ENCODE assay signal across 18 cellular contexts in genomic region chr19:33508941-33509614, GRCh38. TPM values are rescaled to one million over a fixed set of nuclear protein-coding genes. Genes with fewer than 3 reads are reported as not detected.
DNase-seq lines count a peak whose midpoint lies in the region; ATAC-seq and TF ChIP-seq lines count a peak whose summit lies in the region.
"Had no signal": no experiment of that assay in that cellular context is flagged by ENCODE, and none has a peak within 500 bp of the region (broad histone marks: within the 10 kb centered on the region; RNA-seq: fewer than 3 reads in every experiment).

No MANE protein-coding gene starts in this region.

- in situ Hi-C loops in Caki2 (cut with HindIII; ENCODE audit: low pct_unique_long_range_greater_than_20kb, low sequenced_read_pairs): no loop called here
- in situ Hi-C loops in transverse colon (cut with MboI; ENCODE audit: low pct_ligation_motif_present in 1 of 4, low pct_unique_long_range_greater_than_20kb in 1 of 4, low sequenced_read_pairs in 3 of 4): no loop called here

- no peak for TF ChIP-seq EP300 in transverse colon (IDR thresholded peaks at IDR 0.05; ENCODE audit: low read depth)

- H2AFZ ChIP-seq in trophoblast cell (ENCODE audit: insufficient read depth, low read length, poor library complexity): no peak overlapping the region

- no peak overlapping the region for H3K9ac ChIP-seq in trophoblast cell (ENCODE audit: low read length)

- no peak overlapping the region for H2BK120ac ChIP-seq in trophoblast cell (ENCODE audit: insufficient read depth, low read length, poor library complexity)

- H3K79me1 ChIP-seq in trophoblast cell (ENCODE audit: low read length): no peaks in the 10 kb centered on the region

- no peak for TF ChIP-seq POLR2A in transverse colon (IDR thresholded peaks at IDR 0.05)

- H3K27me3 ChIP-seq in trophoblast cell (ENCODE audit: insufficient read depth, low read length): no peaks in the 10 kb centered on the region
- no peaks in the 10 kb centered on the region for H3K27me3 ChIP-seq in transverse colon
- H3K27me3 ChIP-seq: BE2C, suprapubic skin, vagina had no signal

- no peak for TF ChIP-seq CTCF in transverse colon (IDR thresholded peaks at IDR 0.05)

- H3K27ac ChIP-seq in trophoblast cell (ENCODE audit: low read depth, low read length) (no peak overlapping the region), transverse colon (no peak overlapping the region)
- H3K27ac ChIP-seq: suprapubic skin, vagina had no signal

- H3K79me2 ChIP-seq in trophoblast cell (ENCODE audit: control insufficient read depth, insufficient read depth, low read length, poor library complexity): no peaks in the 10 kb centered on the region

- H3K23ac ChIP-seq in trophoblast cell (ENCODE audit: low read length): no peak overlapping the region

- H3K4me2 ChIP-seq in trophoblast cell (ENCODE audit: low read length): no peak overlapping the region

- no peak overlapping the region for H3K4ac ChIP-seq in trophoblast cell (ENCODE audit: low read depth, low read length)

- H2AK5ac ChIP-seq in trophoblast cell (ENCODE audit: low read length): no peak overlapping the region

- H4K91ac ChIP-seq in trophoblast cell (ENCODE audit: low read depth, low read length): no peak overlapping the region

- peak; percentile 27 for ATAC-seq in esophagus mucosa
- ATAC-seq in GM21447 (IDR thresholded peaks at IDR 0.05; ENCODE audit: unreplicated experiment): no peak
- ATAC-seq: activated naive CD4-positive, alpha-beta T cell treated with anti-CD3 and anti-CD28 coated beads, Interleukin-2, amount 50 U/mL, for 72 hours; PC-3 had no signal

- no peak overlapping the region for H4K12ac ChIP-seq in trophoblast cell (ENCODE audit: low read depth, low read length)

- H2BK5ac ChIP-seq in trophoblast cell (ENCODE audit: low read depth, low read length, poor library complexity): no peak overlapping the region

- no peak overlapping the region for H2BK12ac ChIP-seq in trophoblast cell (ENCODE audit: low read length)

- no peak overlapping the region for H3K14ac ChIP-seq in trophoblast cell (ENCODE audit: low read length)

- H3K4me3 ChIP-seq in trophoblast cell (ENCODE audit: low read depth, low read length) (no peak overlapping the region), transverse colon (no peak overlapping the region)
- H3K4me3 ChIP-seq: suprapubic skin, vagina had no signal

- peaks cover 15 to 18% of the 10 kb centered on the region in 2 experiments for H3K4me1 ChIP-seq in trophoblast cell (ENCODE audit: control insufficient read depth in 1 of 2, insufficient read depth in 2 of 2, low read length in 2 of 2)
- no peaks in the 10 kb centered on the region for H3K4me1 ChIP-seq in transverse colon
- H3K4me1 ChIP-seq: vagina had no signal

- H3K36me3 ChIP-seq in trophoblast cell (ENCODE audit: control insufficient read depth in 1 of 2, insufficient read depth in 2 of 2, low read length in 2 of 2) (peaks cover 0 to 2% of the 10 kb centered on the region in 2 experiments), transverse colon (no peaks in the 10 kb centered on the region)

- no CpG with 5 or more reads among the region's 12 CpGs for WGBS in trophoblast cell (ENCODE audit: extremely low coverage, insufficient coverage, insufficient read length)
- 57% methylated on average over 12 of the region's 12 CpGs; no CpG with 5 or more reads in 1 of the 2 donors for WGBS in transverse colon (ENCODE audit: low coverage in 1 of 2), 2 donors

- no peak overlapping the region for H4K8ac ChIP-seq in trophoblast cell (ENCODE audit: low read depth, low read length)

- no peak overlapping the region for H3K18ac ChIP-seq in trophoblast cell (ENCODE audit: low read length)

- intact Hi-C loops in transverse colon (cut with DNase I; ENCODE audit: low total_unique reads): no loop called here

- H3K9me3 ChIP-seq in trophoblast cell (ENCODE audit: insufficient read depth, low read depth, low read length) (peaks cover 4% of the 10 kb centered on the region), transverse colon (no peaks in the 10 kb centered on the region)
- H3K9me3 ChIP-seq: BE2C, suprapubic skin, vagina had no signal

- DNase-seq in Caki2 (ENCODE audit: low read depth) (peak; percentile 66), LHCN-M2 (ENCODE audit: low read depth) (peak; percentile 29), trophoblast cell (peak; percentile 40 to 59), transverse colon (no peak)
- DNase-seq in stimulated activated CD4-positive, alpha-beta T cell treated with anti-CD3 and anti-CD28 coated beads, Interleukin-12 subunit alpha, Interleukin-12 subunit beta, amount 100 ng/mL, for 4 hours: no peak
- DNase-seq: activated CD4-positive, alpha-beta T cell treated with anti-CD3 and anti-CD28 coated beads, Interleukin-2, amount 50 U/mL, for 1 hour; BE2C; Calu3; cerebellar nuclear complex; NCI-H1105 treated with DMSO at 0.1 percent for 48 hours; NCI-H2081; NCI-H345; PC-3 had no signal

RNA-seq across cellular contexts. Expression of gene PEPD, which starts 12.5 kb away (rescaled TPM):
- 148 and 165 TPM in 2 replicates for total RNA-seq in Caki2 (2014; rRNA removed; shearing (Covaris generic); ENCODE audit: low replicate concordance)
- total RNA-seq in LHCN-M2 (2014; rRNA removed): 58.5 and 74.5 TPM in 2 replicates
- 89.7 TPM for polyA plus RNA-seq in LHCN-M2 (2012)
- 52.4 TPM for total RNA-seq in esophagus mucosa
- polyA plus RNA-seq in trophoblast cell (2013): 37.8 and 39.4 TPM in 2 replicates
- total RNA-seq in transverse colon: 100 to 1,000 TPM in 3 of 4 donors, 10 to 100 TPM in 1; 92.6 to 323 (median 218) TPM

Comparison
In these comparisons a context has a peak if more than half of its experiments do, and no peak if none do; other contexts are left out.
1. DNase-seq: peak in Caki2 (single experiment), LHCN-M2 (single experiment) and trophoblast cell (2 of 2); none in transverse colon (single experiment) and stimulated activated CD4-positive, alpha-beta T cell treated with anti-CD3 and anti-CD28 coated beads, Interleukin-12 subunit alpha, Interleukin-12 subunit beta, amount 100 ng/mL, for 4 hours (single experiment).